1 cellular context compared by ENCODE assay signal in the genomic region with DNA sequence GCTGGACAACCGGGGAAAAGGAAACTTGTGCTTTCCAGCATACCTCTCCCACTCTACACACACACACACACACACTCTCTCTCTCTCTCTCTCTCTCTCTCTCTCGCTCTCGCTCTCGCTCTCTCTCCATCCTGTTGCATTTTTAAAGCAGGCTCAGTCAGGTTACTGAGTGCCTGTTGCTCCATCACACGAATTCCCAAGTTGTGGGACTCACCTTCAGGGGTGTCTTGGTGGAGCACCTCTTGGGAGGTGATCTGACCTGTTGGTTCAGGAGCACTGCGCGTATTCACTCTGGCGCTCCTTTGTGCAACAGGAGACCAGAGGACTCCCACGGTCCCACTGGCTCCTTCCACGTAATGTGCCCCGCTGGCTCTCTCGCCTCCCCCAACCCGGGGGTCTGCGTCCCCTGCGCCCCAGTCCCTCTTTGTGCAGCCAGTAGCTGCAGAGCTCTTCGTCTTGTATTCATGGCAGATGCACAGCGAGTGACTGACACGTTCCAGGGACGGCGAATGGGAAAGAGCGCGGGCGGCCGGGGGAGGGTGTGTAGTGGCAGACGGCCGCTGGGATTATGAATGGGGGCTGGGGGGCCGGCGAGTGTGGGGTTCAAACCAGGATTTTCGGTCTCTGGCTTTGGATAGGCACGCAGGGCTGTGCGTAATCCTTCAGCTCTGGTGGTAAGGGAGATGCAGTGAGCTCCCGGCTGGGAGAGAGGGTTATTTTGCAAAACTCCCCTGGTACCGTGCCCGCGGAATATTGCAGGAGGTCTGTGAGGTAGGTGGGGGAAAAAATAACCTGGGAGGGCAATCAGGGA.
TF ChIP-seq lines count a peak whose summit lies in the region.

No MANE protein-coding gene starts in this region.

TF ChIP-seq in GM23338, 12 proteins besides CTCF, POLR2A, EP300 and RAD21 (continued from another document):
- TF ChIP-seq ZNF462 (CRISPR knock-in tag; IDR thresholded peaks at IDR 0.05) (no peak), STAT1 (IDR thresholded peaks at IDR 0.05; ENCODE audit: unreplicated experiment) (no peak), EZH2phosphoT487 (IDR thresholded peaks at IDR 0.05; ENCODE audit: unreplicated experiment) (no peak), ZNF114 (CRISPR knock-in tag; IDR thresholded peaks at IDR 0.05) (no peak), REST (IDR thresholded peaks at IDR 0.05; ENCODE audit: unreplicated experiment) (no peak)
